ENCODE assay signal across 9 cellular contexts in the genomic region with DNA sequence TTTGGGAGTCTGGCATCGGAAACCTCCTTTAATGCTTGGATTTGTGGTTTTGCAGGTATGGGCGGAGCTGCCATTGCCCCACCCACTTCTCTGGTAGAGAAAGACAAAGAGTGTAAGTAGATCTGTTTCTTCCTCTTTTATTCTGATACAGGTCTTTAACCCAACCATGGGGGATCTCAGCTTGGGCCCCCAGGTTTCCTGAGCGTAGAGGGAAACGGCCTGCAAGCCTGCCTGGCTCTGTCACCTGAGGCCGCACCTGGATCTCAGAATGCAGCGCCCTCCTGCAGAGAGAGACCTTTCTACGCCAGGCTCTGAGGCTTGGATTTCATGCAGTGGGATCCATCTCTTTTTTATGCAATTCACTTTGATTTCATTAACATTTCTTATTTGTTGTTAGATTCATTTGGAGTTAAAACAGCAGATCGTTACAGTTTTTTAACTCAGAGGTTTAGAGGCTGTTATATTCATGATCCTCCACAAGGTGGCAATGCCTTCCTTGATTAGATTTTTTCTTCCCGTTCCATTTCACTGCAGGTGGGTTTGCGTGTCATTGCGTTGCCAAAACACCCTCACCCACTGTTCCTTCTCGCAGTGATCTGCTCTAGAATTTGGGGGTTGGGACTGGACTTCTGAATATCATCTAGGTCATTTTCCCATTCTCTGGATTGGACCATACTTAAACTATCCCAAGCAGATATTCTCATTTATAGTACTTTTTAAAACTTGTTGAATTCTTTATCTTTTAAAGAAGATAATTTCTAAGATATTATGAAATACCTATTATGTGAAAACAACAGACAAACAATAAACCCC. TPM values are rescaled to one million over a fixed set of nuclear protein-coding genes. Genes with fewer than 3 reads are reported as not detected.
DNase-seq lines count a peak whose midpoint lies in the region; ATAC-seq, FAIRE-seq and TF ChIP-seq lines count a peak whose summit lies in the region.
"Had no signal": no experiment of that assay in that cellular context is flagged by ENCODE, and none has a peak within 500 bp of the region (broad histone marks: within the 10 kb centered on the region; RNA-seq: fewer than 3 reads in every experiment).

No MANE protein-coding gene starts in this region.

- in situ Hi-C loops in GM13976 (cut with MboI; ENCODE audit: low sequenced_read_pairs, unreplicated experiment), result no loop called here

- peaks cover 5% of the 10 kb centered on the region for H3K4me1 Mint-ChIP-seq in CD14-positive monocyte

- no peaks in the 10 kb centered on the region for H3K27me3 ChIP-seq in WERI-Rb-1 (ENCODE audit: insufficient read depth, low read depth, severe bottlenecking)

- peaks cover 19% of the 10 kb centered on the region for H3K36me3 ChIP-seq in WERI-Rb-1

- H3K4me3 Mint-ChIP-seq in CD14-positive monocyte, result no peak overlapping the region

- peak overlapping the region in 3 of 7 donors; percentile 3 to 64 (median 51) for H3K27ac Mint-ChIP-seq in CD14-positive monocyte

- DNase-seq in CD14-positive monocyte (ENCODE audit: low spot score), result no peak
- peak; percentile 64 for DNase-seq in GM13976 (ENCODE audit: low spot score)
- peak; percentile 43 for DNase-seq in RCC 7860 (ENCODE audit: low spot score)
- peak; percentile 63 for DNase-seq in central memory CD4-positive, alpha-beta T cell
- DNase-seq in left lobe of liver (ENCODE audit: low spot score), result no peak
- DNase-seq in WERI-Rb-1, result no peak
- DNase-seq in NCI-H187 treated with DMSO at 0.1 percent for 48 hours (lab: John Stamatoyannopoulos, UW), result no peak
- no peak for DNase-seq in NCI-H2107 (lab: John Stamatoyannopoulos, UW)
- DNase-seq: right cardiac atrium had no signal

- peak; percentile 85 for ATAC-seq in left lobe of liver

- H3K9me3 ChIP-seq in WERI-Rb-1 (ENCODE audit: severe bottlenecking), result no peaks in the 10 kb centered on the region

- FAIRE-seq in RCC 7860 (lab: Jason Lieb, UNC), result peak; percentile 64

- no peak overlapping the region for H3K4me3 ChIP-seq in WERI-Rb-1 (ENCODE audit: low read depth, low read length)

- intact Hi-C loops in CD14-positive monocyte (cut with micrococcal nuclease), result loop anchor here (2.0 to 5.0 kb wide), 4 partner anchors 43 to 298 kb away; a partner anchor contains a TSS

- H3K36me3 Mint-ChIP-seq in CD14-positive monocyte, result peaks cover 85 to 94% of the 10 kb centered on the region in 2 donors

- TF ChIP-seq CTCF in CD14-positive monocyte (IDR thresholded peaks at IDR 0.05) (peak; percentile 89), GM13976 (IDR thresholded peaks at IDR 0.05; ENCODE audit: borderline replicate concordance, control extremely low read depth, extremely low read depth, insufficient read depth, missing control alignments) (peak; percentile 40), WERI-Rb-1 (IDR thresholded peaks at IDR 0.05; ENCODE audit: low read depth, low read length) (no peak)

- no peak overlapping the region for H3K27ac ChIP-seq in WERI-Rb-1

- H3K27me3 Mint-ChIP-seq in CD14-positive monocyte (ENCODE audit: low read depth in 3 of 3), result no peaks in the 10 kb centered on the region

- no peaks in the 10 kb centered on the region for H3K9me3 Mint-ChIP-seq in CD14-positive monocyte

RNA-seq across cellular contexts. Expression of a gene that starts 20.0 kb away (rescaled TPM):
- 10 to 100 TPM; 44.5 to 51.4 TPM for polyA plus RNA-seq in CD14-positive monocyte
- 24.3 TPM for total RNA-seq in left lobe of liver

RNA-seq across cellular contexts. Expression of a gene that starts 46.7 kb away (rescaled TPM):
- polyA plus RNA-seq in CD14-positive monocyte, result under 1 TPM in 1 of 2 donors, not detected in 1; 0.06 TPM
- total RNA-seq in left lobe of liver, result 1.3 TPM

Comparison
In these comparisons a context has a peak if more than half of its experiments do, and no peak if none do; other contexts are left out.
1. DNase-seq: peak in GM13976 (single experiment), RCC 7860 (single experiment) and central memory CD4-positive, alpha-beta T cell (single experiment); none in CD14-positive monocyte (single experiment), left lobe of liver (single experiment), WERI-Rb-1 (single experiment), NCI-H187 treated with DMSO at 0.1 percent for 48 hours (single experiment) and NCI-H2107 (single experiment).